In the genomic region with DNA sequence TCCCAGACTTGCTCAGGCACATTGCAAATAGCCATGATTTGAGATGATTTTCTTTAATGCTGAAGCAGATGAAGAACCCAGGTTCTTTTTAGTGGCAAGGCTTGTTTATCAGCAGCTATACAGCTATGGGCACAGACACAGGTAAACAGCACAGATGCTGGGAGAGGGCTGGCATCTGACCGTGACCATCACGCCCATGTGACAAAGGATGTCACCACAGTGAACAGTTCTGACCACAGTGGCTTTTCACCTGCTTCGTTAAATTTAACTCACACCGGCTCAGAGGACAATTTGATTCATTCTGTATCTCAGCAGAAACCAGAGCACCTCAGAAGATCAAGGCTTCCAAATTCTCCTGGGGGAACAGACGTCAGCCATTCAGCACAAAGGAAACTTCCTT, we compare ENCODE assay signal across 18 cellular contexts.
A peak's percentile ranks its signal among the peaks of the same experiment; 100 is the strongest.
DNase-seq lines count a peak whose midpoint lies in the region; ATAC-seq and TF ChIP-seq lines count a peak whose summit lies in the region.
"Had no signal": no experiment of that assay in that cellular context is flagged by ENCODE, and none has a peak within 500 bp of the region (broad histone marks: within the 10 kb centered on the region; RNA-seq: fewer than 3 reads in every experiment).

No MANE protein-coding gene starts in this region.

- H3K27me3 Mint-ChIP-seq in CD14-positive monocyte (ENCODE audit: low read depth in 3 of 3) = peaks cover 0 to 1% (median 0%) of the 10 kb centered on the region in 3 donors
- H3K27me3 Mint-ChIP-seq in effector memory CD8-positive, alpha-beta T cell = no peaks in the 10 kb centered on the region

- no peak for DNase-seq in CD14-positive monocyte (ENCODE audit: low spot score)
- peak; percentile 82 for DNase-seq in Jurkat, Clone E6-1 (ENCODE audit: low read depth, low spot score)
- no peak for DNase-seq in effector memory CD8-positive, alpha-beta T cell
- DNase-seq in NCI-H510A treated with DMSO at 0.1 percent for 48 hours (lab: John Stamatoyannopoulos, UW) = no peak
- DNase-seq in right cardiac atrium = no peak
- no peak for DNase-seq in ACHN
- DNase-seq in T-helper 1 cell = no peak
- DNase-seq: activated T-cell treated with anti-CD3 and anti-CD28 coated beads, Interleukin-2, amount 50 U/mL, for 48 hours; Caco-2; dorsolateral prefrontal cortex; H9; NCI-H1930; NCI-H510A; stimulated activated CD4-positive, alpha-beta T cell treated with anti-CD3 and anti-CD28 coated beads, Interleukin-4, amount 100 ng/mL, for 24 hours; stimulated activated CD8-positive, alpha-beta memory T cell treated with anti-CD3 and anti-CD28 coated beads, Interleukin-4, amount 100 ng/mL, for 48 hours had no signal

- peaks cover 74% of the 10 kb centered on the region for H3K4me1 Mint-ChIP-seq in CD14-positive monocyte
- peaks cover 11 to 13% of the 10 kb centered on the region in 2 donors for H3K4me1 Mint-ChIP-seq in effector memory CD8-positive, alpha-beta T cell (ENCODE audit: low read depth in 2 of 2)

- peak overlapping the region; percentile 68 to 93 (median 83) for H3K27ac Mint-ChIP-seq in CD14-positive monocyte
- H3K27ac Mint-ChIP-seq in effector memory CD8-positive, alpha-beta T cell = peak overlapping the region; percentile 57 to 85
- H3K27ac Mint-ChIP-seq: H9 had no signal

- H3K9me3 Mint-ChIP-seq in CD14-positive monocyte = peaks cover 0 to 9% (median 7%) of the 10 kb centered on the region in 7 donors
- H3K9me3 Mint-ChIP-seq in effector memory CD8-positive, alpha-beta T cell = no peaks in the 10 kb centered on the region

- no peak for TF ChIP-seq CTCF in CD14-positive monocyte (IDR thresholded peaks at IDR 0.05)

- peak overlapping the region in 1 of 2 donors; percentile 59 for H3K4me3 Mint-ChIP-seq in CD14-positive monocyte
- peak overlapping the region; percentile 11 to 57 for H3K4me3 Mint-ChIP-seq in effector memory CD8-positive, alpha-beta T cell
- H3K4me3 Mint-ChIP-seq: H9 had no signal

- in situ Hi-C loops in ACHN (cut with HindIII; ENCODE audit: low pct_ligation_motif_present, low pct_unique_long_range_greater_than_20kb, low sequenced_read_pairs) = no loop called here

- no peak overlapping the region for H3K4me3 ChIP-seq in Jurkat, Clone E6-1 (ENCODE audit: low read length)
- no peak overlapping the region for H3K4me3 ChIP-seq in right cardiac atrium (ENCODE audit: low read length)
- H3K4me3 ChIP-seq: dorsolateral prefrontal cortex had no signal

- H3K36me3 Mint-ChIP-seq in CD14-positive monocyte = peaks cover 0 to 12% of the 10 kb centered on the region in 2 donors
- H3K36me3 Mint-ChIP-seq in effector memory CD8-positive, alpha-beta T cell (ENCODE audit: insufficient read depth) = no peaks in the 10 kb centered on the region

- WGBS in right cardiac atrium = 77% methylated on average over 5 of the region's 5 CpGs

- no peaks in the 10 kb centered on the region for H3K9me3 ChIP-seq in right cardiac atrium (ENCODE audit: control insufficient read depth, low read length)
- H3K9me3 ChIP-seq: Caco-2 had no signal

- ATAC-seq in GM19351 (IDR thresholded peaks at IDR 0.05; ENCODE audit: unreplicated experiment) (peak; percentile 54), right cardiac atrium (no peak)
- ATAC-seq in effector memory CD8-positive, alpha-beta T cell (replicated peaks) = peak; percentile 24
- ATAC-seq: Panc1 had no signal

- no peaks in the 10 kb centered on the region for H3K27me3 ChIP-seq in right cardiac atrium (ENCODE audit: control insufficient read depth, insufficient read depth)

- intact Hi-C loops in CD14-positive monocyte (cut with micrococcal nuclease) (loop anchor here in 1 of 2 donors (5.0 kb wide), 1 partner anchor 37 kb away; no protein-coding TSS in a partner anchor), right cardiac atrium (cut with DNase I) (no loop called here)

- no peaks in the 10 kb centered on the region for H3K4me1 ChIP-seq in right cardiac atrium (ENCODE audit: control insufficient read depth, insufficient read depth, low read length)
- H3K4me1 ChIP-seq: Caco-2, parathyroid adenoma had no signal

- H3K27ac ChIP-seq in right cardiac atrium (ENCODE audit: low read length) = no peak overlapping the region
- H3K27ac ChIP-seq: dorsolateral prefrontal cortex, parathyroid adenoma had no signal

Comparison
In these comparisons a context has a peak if more than half of its experiments do, and no peak if none do; other contexts are left out.
1. ATAC-seq: peak in GM19351 (single experiment) and effector memory CD8-positive, alpha-beta T cell (single experiment); none in right cardiac atrium (0 of 2).